Comparison of ENCODE assay signal across 17 cellular contexts in the genomic region with DNA sequence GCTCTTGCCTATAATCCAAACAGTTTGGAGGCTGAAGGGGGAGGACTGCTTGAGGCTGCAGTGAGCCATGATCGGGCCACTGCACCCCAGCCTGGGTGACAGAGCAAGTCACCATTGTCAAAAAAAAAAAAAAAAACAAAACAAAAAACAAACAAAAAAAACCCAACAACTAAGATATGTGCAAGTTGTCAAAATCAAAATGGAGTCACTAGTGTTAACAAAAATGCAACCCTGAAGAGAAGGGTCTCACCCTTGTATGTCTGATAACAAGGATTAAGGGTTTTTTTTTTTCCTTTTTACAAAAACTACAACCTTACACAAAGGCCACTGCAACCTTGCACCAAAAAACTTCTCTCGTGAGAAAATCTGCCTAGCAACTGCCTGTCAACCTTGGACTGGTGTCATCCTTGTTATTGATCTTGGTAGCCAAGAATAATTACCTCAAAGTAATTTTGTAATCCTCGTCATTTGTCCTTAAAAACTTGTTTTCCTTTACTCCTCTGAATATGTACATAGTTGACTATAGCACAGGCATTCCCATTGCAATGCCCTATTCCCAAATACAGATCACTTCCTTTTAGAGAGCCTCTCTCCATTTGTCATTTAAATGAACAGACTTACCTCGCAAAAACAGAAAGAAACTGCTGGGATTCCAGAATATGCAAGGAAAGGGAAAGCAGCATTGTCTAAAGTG. TPM values are rescaled to one million over a fixed set of nuclear protein-coding genes. Genes with fewer than 3 reads are reported as not detected.
DNase-seq lines count a peak whose midpoint lies in the region; ATAC-seq and TF ChIP-seq lines count a peak whose summit lies in the region.
"Had no signal": no experiment of that assay in that cellular context is flagged by ENCODE, and none has a peak within 500 bp of the region (broad histone marks: within the 10 kb centered on the region; RNA-seq: fewer than 3 reads in every experiment).

No MANE protein-coding gene starts in this region.

- H3K36me3 Mint-ChIP-seq in GM23338 (ENCODE audit: low read depth), result peaks cover 98% of the 10 kb centered on the region
- peaks cover 65 to 94% (median 94%) of the 10 kb centered on the region in 3 experiments; a peak in 6 of 7 replicates for H3K36me3 Mint-ChIP-seq in H9 (ENCODE audit: insufficient read depth in 1 of 3, low read depth in 3 of 3)
- peaks cover 88% of the 10 kb centered on the region for H3K36me3 Mint-ChIP-seq in WTC11

- no peak overlapping the region for H3K14ac ChIP-seq in H9 (ENCODE audit: insufficient read depth, low read length)

- TF ChIP-seq POLR2A in heart left ventricle (IDR thresholded peaks at IDR 0.05), result no peak

- CTCF ChIA-PET in WTC11 (lab: Charles Lee) (interaction anchor here (0.8 kb wide), 2 partner anchors 16 to 139 kb away, joined by 3 to 5 read pairs; no protein-coding TSS in a partner anchor), A673 (lab: Charles Lee) (no interaction called here)

- no peak overlapping the region for H3K56ac ChIP-seq in H9 (ENCODE audit: insufficient read length, low read depth, low read length)

- POLR2A ChIA-PET in WTC11 (lab: Charles Lee) (no interaction called here), A673 (lab: Charles Lee; ENCODE audit: low non-redundant PET) (no interaction called here)

- H2BK12ac ChIP-seq in H9 (ENCODE audit: insufficient read length, low read depth, low read length), result no peak overlapping the region

- no peak overlapping the region for H2BK20ac ChIP-seq in H9 (ENCODE audit: low read depth, low read length, poor library complexity, severe bottlenecking)

- no CpG with 5 or more reads among the region's 4 CpGs for WGBS in H9 (ENCODE audit: extremely low coverage, insufficient read length, low lambda C conversion rate)
- WGBS in heart left ventricle, 4 donors, result 80 to 89% (median 82%) methylated on average over 4 of the region's 4 CpGs

- H4K20me1 ChIP-seq in GM23338 (replicated peaks; ENCODE audit: insufficient read depth) (peaks cover 2% of the 10 kb centered on the region), H9 (ENCODE audit: control insufficient read depth, insufficient read depth, insufficient read length) (no peaks in the 10 kb centered on the region)

- BruUV-seq in A673 (replicated peaks; lab: Mats Ljungman, UMichigan), result no TSS peak

- H3K4me2 ChIP-seq in GM23338 (no peak overlapping the region), H9 (ENCODE audit: insufficient read depth, insufficient read length, low read length) (no peak overlapping the region)

- no peak overlapping the region for H2BK5ac ChIP-seq in H9 (ENCODE audit: insufficient read length, low read length)

- peak; percentile 80 for DNase-seq in GM23338 (ENCODE audit: low spot score)
- DNase-seq in H9, result no peak
- no peak for DNase-seq in WTC11 (ENCODE audit: low spot score)
- DNase-seq in A673 (ENCODE audit: low spot score), result no peak
- no peak for DNase-seq in heart left ventricle
- DNase-seq: ACHN, C1 segment of cervical spinal cord, DMS79 treated with DMSO at 0.1 percent for 48 hours, KG1, NCI-H1105 treated with DMSO at 0.1 percent for 48 hours, NCI-H187, NCI-H2107, NCI-H2227 treated with DMSO at 0.1 percent for 48 hours, NCI-H510A treated with DMSO at 0.1 percent for 48 hours, NCI-H82 had no signal

- no peaks in the 10 kb centered on the region for H3K9me2 ChIP-seq in GM23338 (ENCODE audit: insufficient read depth)

- peak overlapping the region; percentile 96 for H3K27ac Mint-ChIP-seq in GM23338
- H3K27ac Mint-ChIP-seq in H9, result peak overlapping the region; percentile 95 to 98 (median 97)
- peak overlapping the region; percentile 86 for H3K27ac Mint-ChIP-seq in WTC11

- TF ChIP-seq CTCF in GM23338 (conservative IDR thresholded peaks at IDR 0.05; ENCODE audit: low read depth in 2 of 2) (no peak), H9 (conservative IDR thresholded peaks at IDR 0.05) (no peak), WTC11 (IDR thresholded peaks at IDR 0.05) (no peak), A673 (conservative IDR thresholded peaks at IDR 0.05; ENCODE audit: low read depth, low read length) (no peak), heart left ventricle (IDR thresholded peaks at IDR 0.05) (no peak)

- H3K18ac ChIP-seq in H9 (ENCODE audit: insufficient read length, low read depth, low read length), result no peak overlapping the region

- H3K27ac ChIP-seq in GM23338 (ENCODE audit: low read depth), result peak overlapping the region; percentile 72
- H3K27ac ChIP-seq in H9 (ENCODE audit: insufficient read length, low read depth, low read length), result peak overlapping the region; percentile 95
- peak overlapping the region; percentile 9 for H3K27ac ChIP-seq in iPS-18a (ENCODE audit: low read length)
- H3K27ac ChIP-seq in A673 (ENCODE audit: low read depth, low read length, poor library complexity, severe bottlenecking), result no peak overlapping the region
- H3K27ac ChIP-seq in heart left ventricle, result no peak overlapping the region

- no peak overlapping the region for H4K8ac ChIP-seq in H9 (replicated peaks; ENCODE audit: insufficient read length, low read depth, low read length)

- H3K9me3 Mint-ChIP-seq in GM23338 (no peaks in the 10 kb centered on the region), H9 (no peaks in the 10 kb centered on the region), WTC11 (peaks cover 5% of the 10 kb centered on the region)

- peak; percentile 90 for ATAC-seq in GM23338
- peak; percentile 88 for ATAC-seq in WTC11
- ATAC-seq in GM19467 (IDR thresholded peaks at IDR 0.05; ENCODE audit: unreplicated experiment), result no peak
- ATAC-seq in heart left ventricle, result no peak

- H2AFZ ChIP-seq in GM23338 (no peak overlapping the region), H9 (ENCODE audit: low read length) (no peak overlapping the region)

- intact Hi-C loops in A673 (cut with micrococcal nuclease; ENCODE audit: unreplicated experiment) (no loop called here), heart left ventricle (cut with DNase I) (loop anchor here in 1 of 10 donors (10.0 kb wide), 1 partner anchor 467 kb away; no protein-coding TSS in a partner anchor)

- H4K5ac ChIP-seq in H9 (ENCODE audit: insufficient read length, low read depth, low read length), result no peak overlapping the region

- H3K27me3 Mint-ChIP-seq in GM23338 (ENCODE audit: insufficient read depth, low read depth, poor library complexity) (peaks cover 11% of the 10 kb centered on the region), H9 (ENCODE audit: low read depth) (no peaks in the 10 kb centered on the region), WTC11 (ENCODE audit: low read depth) (no peaks in the 10 kb centered on the region)

- H3K9ac ChIP-seq in H9 (ENCODE audit: extremely low read depth, insufficient read length, low read length), result no peak overlapping the region
- no peak overlapping the region for H3K9ac ChIP-seq in iPS-18a (ENCODE audit: low read length)

- H3K4me3 Mint-ChIP-seq in GM23338 (peak overlapping the region; percentile 29; the same call in 2 of the 3 replicates), H9 (peak overlapping the region in 1 of 2 experiments; percentile 38; a peak in 2 of 5 replicates), WTC11 (no peak overlapping the region)

- peaks cover 31% of the 10 kb centered on the region for H3K4me1 Mint-ChIP-seq in GM23338
- peaks cover 26 to 33% of the 10 kb centered on the region in 2 experiments for H3K4me1 Mint-ChIP-seq in H9
- H3K4me1 Mint-ChIP-seq in WTC11, result peaks cover 41% of the 10 kb centered on the region

- H3K4ac ChIP-seq in H9 (ENCODE audit: low read depth, low read length), result no peak overlapping the region

- H3K79me1 ChIP-seq in H9 (ENCODE audit: insufficient read depth, low read depth, low read length, poor library complexity, severe bottlenecking), result no peaks in the 10 kb centered on the region

- no peak overlapping the region for H3T11ph ChIP-seq in H9 (ENCODE audit: low read length)

- peaks cover 9% of the 10 kb centered on the region; the same call in 1 of the 2 replicates for H3F3A ChIP-seq in GM23338 (replicated peaks; ENCODE audit: low read depth)

- no peak overlapping the region for H2BK15ac ChIP-seq in H9 (ENCODE audit: low read depth, low read length)

- no peaks in the 10 kb centered on the region for H3K27me3 ChIP-seq in GM23338 (ENCODE audit: insufficient read depth)
- H3K27me3 ChIP-seq in H9 (ENCODE audit: insufficient read depth, low read length), result no peaks in the 10 kb centered on the region
- no peaks in the 10 kb centered on the region for H3K27me3 ChIP-seq in iPS-18a (ENCODE audit: control insufficient read depth, insufficient read depth, low read length)
- no peaks in the 10 kb centered on the region for H3K27me3 ChIP-seq in A673 (replicated peaks; ENCODE audit: insufficient read depth, low read depth, low read length, poor library complexity)
- H3K27me3 ChIP-seq in heart left ventricle, result no peaks in the 10 kb centered on the region

- no peak overlapping the region for H4K91ac ChIP-seq in H9 (ENCODE audit: insufficient read length, low read depth, low read length)

- peaks cover 6% of the 10 kb centered on the region; the same call in 1 of the 2 replicates for H3K79me2 ChIP-seq in GM23338 (replicated peaks; ENCODE audit: insufficient read depth)
- no peaks in the 10 kb centered on the region for H3K79me2 ChIP-seq in H9 (ENCODE audit: insufficient read depth, low read length)

- no peaks in the 10 kb centered on the region for H3K23me2 ChIP-seq in H9 (ENCODE audit: insufficient read length, low read depth, low read length, poor library complexity, severe bottlenecking)

- H2AK5ac ChIP-seq in H9 (ENCODE audit: insufficient read length, low read length), result no peak overlapping the region

- H3K4me3 ChIP-seq in GM23338, result no peak overlapping the region
- H3K4me3 ChIP-seq in iPS-18a (ENCODE audit: low read length), result no peak overlapping the region
- no peak overlapping the region for H3K4me3 ChIP-seq in A673 (ENCODE audit: low read depth, low read length, poor library complexity, severe bottlenecking)
- no peak overlapping the region for H3K4me3 ChIP-seq in heart left ventricle

- H3K9me3 ChIP-seq in H9 (ENCODE audit: control insufficient read depth, low read depth, low read length), result no peaks in the 10 kb centered on the region
- no peaks in the 10 kb centered on the region for H3K9me3 ChIP-seq in iPS-18a (ENCODE audit: control insufficient read depth, low read depth, low read length)
- no peaks in the 10 kb centered on the region for H3K9me3 ChIP-seq in A673 (ENCODE audit: low read depth, low read length, poor library complexity, severe bottlenecking)
- no peaks in the 10 kb centered on the region for H3K9me3 ChIP-seq in heart left ventricle

- no peak overlapping the region for H3K23ac ChIP-seq in H9 (ENCODE audit: insufficient read length, low read depth, low read length)

- H3K4me1 ChIP-seq in GM23338 (ENCODE audit: insufficient read depth) (peaks cover 26% of the 10 kb centered on the region), H9 (ENCODE audit: insufficient read depth, low read length) (peaks cover 5% of the 10 kb centered on the region), iPS-18a (ENCODE audit: control insufficient read depth, low read depth, low read length) (peaks cover 19% of the 10 kb centered on the region), A673 (ENCODE audit: insufficient read depth, low read length, poor library complexity, severe bottlenecking) (no peaks in the 10 kb centered on the region), heart left ventricle (no peaks in the 10 kb centered on the region)

- no peak overlapping the region for H2BK120ac ChIP-seq in H9 (ENCODE audit: low read depth, low read length, poor library complexity, severe bottlenecking)

- H3K36me3 ChIP-seq in GM23338 (ENCODE audit: insufficient read depth), result peaks cover 58% of the 10 kb centered on the region
- H3K36me3 ChIP-seq in iPS-18a (ENCODE audit: control insufficient read depth, low read depth, low read length), result peaks cover 85% of the 10 kb centered on the region
- H3K36me3 ChIP-seq in A673 (ENCODE audit: insufficient read depth, low read length, poor library complexity, severe bottlenecking), result peaks cover 95% of the 10 kb centered on the region
- H3K36me3 ChIP-seq in heart left ventricle, result peaks cover 3 to 100% (median 100%) of the 10 kb centered on the region in 9 donors

RNA-seq across cellular contexts. Expression of a gene that starts 24.1 kb away (rescaled TPM):
- 179 and 187 TPM in 2 replicates for total RNA-seq in GM23338 (2014; rRNA removed; shearing (Covaris generic))
- 29.3 and 35.5 TPM in 2 replicates for polyA plus RNA-seq in GM23338 (2016; fragmentation: Nextera tagmentation; extraction: Ambion mirVana)
- 131 and 135 TPM in 2 replicates for total RNA-seq in H9 (2021)
- 92.8 to 143 TPM (median 93.4 TPM) in 3 replicates for total RNA-seq in WTC11 (2021)
- total RNA-seq in A673 (2021), result 240 and 336 TPM in 2 replicates
- total RNA-seq in heart left ventricle, result 100 to 1,000 TPM in 6 of 9 donors, 10 to 100 TPM in 3; 15.7 to 232 (median 121) TPM
- polyA plus RNA-seq in heart left ventricle, result 10 to 100 TPM; 24.2 to 70.7 TPM

Comparison
In these comparisons a context has a peak if more than half of its experiments do, and no peak if none do; other contexts are left out.
1. ATAC-seq: peak in GM23338 (single experiment) and WTC11 (single experiment); none in GM19467 (single experiment) and heart left ventricle (0 of 4).
2. H3K27ac ChIP-seq: peak in GM23338 (single experiment), H9 (single experiment) and iPS-18a (single experiment); none in A673 (single experiment) and heart left ventricle (0 of 12).
3. Peak in every context shown above with its lines, with median percentiles within 50 percentile points of each other: H3K27ac Mint-ChIP-seq.